Comparison of ENCODE assay signal across 17 cellular contexts in the genomic region with DNA sequence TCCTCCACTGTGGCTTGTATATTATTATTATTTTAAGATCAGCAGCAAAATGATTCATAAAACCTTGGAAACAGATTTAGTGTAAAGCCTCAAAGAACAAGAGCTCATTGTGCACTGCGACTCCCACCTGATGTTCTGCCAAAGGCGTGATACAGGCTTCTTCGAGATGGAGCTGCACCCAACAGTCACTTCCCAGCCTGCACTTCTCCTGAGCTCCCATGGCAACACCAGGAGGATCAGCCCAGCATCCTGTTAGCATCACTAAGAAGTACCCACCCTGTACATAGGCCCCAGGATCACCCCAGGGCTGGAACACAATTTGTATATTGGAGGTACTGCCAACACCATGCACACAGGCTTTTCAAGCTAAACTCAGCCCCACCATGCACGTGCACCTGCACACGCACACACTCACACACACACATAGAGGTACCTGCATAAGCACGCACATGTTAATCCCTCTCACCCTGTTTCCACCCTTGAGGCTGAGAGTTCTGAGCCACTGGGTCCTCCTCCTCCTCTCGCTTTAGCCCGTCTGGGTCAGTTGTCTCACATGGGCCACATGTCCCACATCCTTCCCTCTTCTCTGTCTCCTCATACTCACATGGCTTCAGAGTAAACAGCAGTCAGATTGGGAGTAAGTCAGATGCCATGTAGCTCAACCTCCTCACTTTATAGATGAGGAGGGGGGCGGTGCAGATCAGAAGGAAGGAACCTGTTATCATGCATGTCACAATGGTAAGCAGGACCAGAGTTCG.
"Had no signal": no experiment of that assay in that cellular context is flagged by ENCODE, and none has a peak within 500 bp of the region (broad histone marks: within the 10 kb centered on the region; RNA-seq: fewer than 3 reads in every experiment).

No MANE protein-coding gene starts in this region.

- ATAC-seq: activated naive CD4-positive, alpha-beta T cell treated with anti-CD3 and anti-CD28 coated beads, Interleukin-2, amount 50 U/mL, for 72 hours; body of pancreas; left ventricle myocardium superior; stimulated activated effector memory CD8-positive, alpha-beta T cell treated with anti-CD3 and anti-CD28 coated beads, Interleukin-12 subunit alpha, Interleukin-12 subunit beta, amount 100 ng/mL, for 72 hours had no signal

- DNase-seq: activated CD4-positive, alpha-beta T cell treated with anti-CD3 and anti-CD28 coated beads for 1 hour; activated CD4-positive, alpha-beta T cell treated with anti-CD3 and anti-CD28 coated beads, Interleukin-2, amount 50 U/mL, for 4 hours; activated gamma-delta T cell treated with Interleukin-2 at 50 U/mL for 16 hours; body of pancreas; central memory CD4-positive, alpha-beta T cell; colonic mucosa; erythroblast; left ventricle myocardium superior; ovary; sigmoid colon; stimulated activated CD4-positive, alpha-beta T cell treated with anti-CD3 and anti-CD28 coated beads, Interleukin-4, amount 100 ng/mL, for 24 hours; stomach; SW 1271; upper lobe of left lung; WERI-Rb-1 had no signal
